Comparison of ENCODE assay signal across 18 cellular contexts in genomic region chr5:157566902-157567489, GRCh38. TPM values are rescaled to one million over a fixed set of nuclear protein-coding genes. Genes with fewer than 3 reads are reported as not detected.
DNase-seq lines count a peak whose midpoint lies in the region; ATAC-seq and TF ChIP-seq lines count a peak whose summit lies in the region.
"Had no signal": no experiment of that assay in that cellular context is flagged by ENCODE, and none has a peak within 500 bp of the region (broad histone marks: within the 10 kb centered on the region; RNA-seq: fewer than 3 reads in every experiment).

No MANE protein-coding gene starts in this region.

- no peak overlapping the region for H3K27ac Mint-ChIP-seq in T-helper 2 cell treated with Interferon-gamma antibody and Interleukin-4, amounts not matched to agents 5 μg/mL and 100 μg/mL, for 36 hours
- H3K27ac Mint-ChIP-seq: activated naive CD8-positive, alpha-beta T cell treated with anti-CD3 and anti-CD28 coated beads, Interleukin-2, amount 50 U/mL, for 24 hours had no signal

- H3K9me3 ChIP-seq in lower lobe of right lung (no peaks in the 10 kb centered on the region), prostate gland (no peaks in the 10 kb centered on the region), heart right ventricle (no peaks in the 10 kb centered on the region)
- H3K9me3 ChIP-seq: gastrocnemius medialis, SK-N-SH had no signal

- TF ChIP-seq CTCF in GM12865 (IDR thresholded peaks at IDR 0.05; ENCODE audit: insufficient read depth, low read depth, low read length, missing control alignments), result no peak
- TF ChIP-seq CTCF in lower lobe of right lung (IDR thresholded peaks at IDR 0.05), result no peak
- no peak for TF ChIP-seq CTCF in prostate gland (IDR thresholded peaks at IDR 0.05)
- TF ChIP-seq CTCF in heart right ventricle (IDR thresholded peaks at IDR 0.05), result no peak

- intact Hi-C loops in lower lobe of right lung (cut with DNase I) (no loop called here), prostate gland (cut with DNase I) (no loop called here), heart right ventricle (cut with DNase I) (loop anchor here in 1 of 10 donors (10.0 kb wide), 1 partner anchor 52 kb away; no protein-coding TSS in a partner anchor)

- DNase-seq in AML-193 (lab: John Stamatoyannopoulos, UW), result peak; percentile 24 to 44
- DNase-seq in GM12865 (ENCODE audit: low read depth), result peak; percentile 33
- no peak for DNase-seq in T-helper 2 cell treated with Interferon-gamma antibody and Interleukin-4, amounts not matched to agents 5 μg/mL and 100 μg/mL, for 36 hours (ENCODE audit: low spot score)
- DNase-seq in lower lobe of right lung, result no peak
- no peak for DNase-seq in NCI-H1930 (lab: John Stamatoyannopoulos, UW)
- no peak for DNase-seq in prostate gland (ENCODE audit: low spot score)
- DNase-seq in heart right ventricle, result no peak
- DNase-seq: activated CD8-positive, alpha-beta memory T cell treated with anti-CD3 and anti-CD28 coated beads, Interleukin-2, amount 50 U/mL, for 48 hours; activated naive CD8-positive, alpha-beta T cell treated with anti-CD3 and anti-CD28 coated beads, Interleukin-2, amount 50 U/mL, for 24 hours; central memory CD4-positive, alpha-beta T cell; DMS153; NCI-H1105 treated with DMSO at 0.1 percent for 48 hours; NCI-H2227 treated with DMSO at 0.1 percent for 48 hours; nucleus accumbens; SK-N-SH; stimulated activated naive CD4-positive, alpha-beta T cell had no signal

- H3K4me3 ChIP-seq in GM12865 (ENCODE audit: low read depth, low read length), result no peak overlapping the region
- no peak overlapping the region for H3K4me3 ChIP-seq in lower lobe of right lung
- H3K4me3 ChIP-seq in prostate gland, result no peak overlapping the region
- H3K4me3 ChIP-seq in heart right ventricle, result no peak overlapping the region
- H3K4me3 ChIP-seq: gastrocnemius medialis had no signal

- H3K36me3 Mint-ChIP-seq in T-helper 2 cell treated with Interferon-gamma antibody and Interleukin-4, amounts not matched to agents 5 μg/mL and 100 μg/mL, for 36 hours (ENCODE audit: low read depth), result peaks cover 88% of the 10 kb centered on the region

- H3K4me1 ChIP-seq in lower lobe of right lung, result peaks cover 42% of the 10 kb centered on the region
- no peaks in the 10 kb centered on the region for H3K4me1 ChIP-seq in prostate gland (replicated peaks)
- peaks cover 26 to 100% (median 64%) of the 10 kb centered on the region in 9 donors for H3K4me1 ChIP-seq in heart right ventricle

- WGBS in prostate gland, result 80% methylated on average over 6 of the region's 6 CpGs
- 82 to 83% methylated on average over 6 of the region's 6 CpGs for WGBS in heart right ventricle, 2 donors

- ATAC-seq in lower lobe of right lung (peak; percentile 48 to 57), heart right ventricle (no peak), GM21447 (IDR thresholded peaks at IDR 0.05; ENCODE audit: unreplicated experiment) (no peak)
- ATAC-seq: activated naive CD8-positive, alpha-beta T cell treated with anti-CD3 and anti-CD28 coated beads, Interleukin-2, amount 50 U/mL, for 24 hours; gastrocnemius medialis had no signal

- no peak for TF ChIP-seq POLR2A in prostate gland (IDR thresholded peaks at IDR 0.05)

- H3K27me3 Mint-ChIP-seq in T-helper 2 cell treated with Interferon-gamma antibody and Interleukin-4, amounts not matched to agents 5 μg/mL and 100 μg/mL, for 36 hours (ENCODE audit: low read depth), result no peaks in the 10 kb centered on the region

- H3K27ac ChIP-seq in lower lobe of right lung (no peak overlapping the region), prostate gland (no peak overlapping the region), heart right ventricle (peak overlapping the region in 1 of 10 donors; percentile 13)
- H3K27ac ChIP-seq: gastrocnemius medialis had no signal

- H3K36me3 ChIP-seq in lower lobe of right lung, result peaks cover 4% of the 10 kb centered on the region
- no peaks in the 10 kb centered on the region for H3K36me3 ChIP-seq in prostate gland
- H3K36me3 ChIP-seq in heart right ventricle, result peaks cover 0 to 79% (median 9%) of the 10 kb centered on the region in 9 donors
- H3K36me3 ChIP-seq: gastrocnemius medialis had no signal

- H3K27me3 ChIP-seq in lower lobe of right lung (ENCODE audit: low read depth) (no peaks in the 10 kb centered on the region), prostate gland (replicated peaks; ENCODE audit: insufficient read depth) (no peaks in the 10 kb centered on the region), heart right ventricle (no peaks in the 10 kb centered on the region)
- H3K27me3 ChIP-seq: gastrocnemius medialis had no signal

- H3K9me3 Mint-ChIP-seq in T-helper 2 cell treated with Interferon-gamma antibody and Interleukin-4, amounts not matched to agents 5 μg/mL and 100 μg/mL, for 36 hours, result no peaks in the 10 kb centered on the region
- H3K9me3 Mint-ChIP-seq: activated naive CD8-positive, alpha-beta T cell treated with anti-CD3 and anti-CD28 coated beads, Interleukin-2, amount 50 U/mL, for 24 hours had no signal

- H3K4me1 Mint-ChIP-seq in T-helper 2 cell treated with Interferon-gamma antibody and Interleukin-4, amounts not matched to agents 5 μg/mL and 100 μg/mL, for 36 hours (ENCODE audit: low read depth), result peaks cover 68% of the 10 kb centered on the region

- H3K4me3 Mint-ChIP-seq in T-helper 2 cell treated with Interferon-gamma antibody and Interleukin-4, amounts not matched to agents 5 μg/mL and 100 μg/mL, for 36 hours, result peak overlapping the region; percentile 51
- H3K4me3 Mint-ChIP-seq: activated naive CD8-positive, alpha-beta T cell treated with anti-CD3 and anti-CD28 coated beads, Interleukin-2, amount 50 U/mL, for 24 hours had no signal

RNA-seq across cellular contexts. Expression of gene ADAM19, which starts 8.6 kb away (rescaled TPM):
- 12.0 TPM for total RNA-seq in lower lobe of right lung
- total RNA-seq in prostate gland, result 1 to 10 TPM; 1.9 to 8.1 TPM
- total RNA-seq in heart right ventricle, result 10 to 100 TPM in 7 of 10 donors, 1 to 10 TPM in 3; 5.5 to 49.6 (median 28.1) TPM
- polyA plus RNA-seq in heart right ventricle, result 1 to 10 TPM; 6.4 to 8.8 TPM

Comparison
In these comparisons a context has a peak if more than half of its experiments do, and no peak if none do; other contexts are left out.
1. DNase-seq: peak in AML-193 (2 of 2) and GM12865 (single experiment); none in T-helper 2 cell treated with Interferon-gamma antibody and Interleukin-4, amounts not matched to agents 5 μg/mL and 100 μg/mL, for 36 hours (single experiment), lower lobe of right lung (single experiment), NCI-H1930 (0 of 2), prostate gland (single experiment) and heart right ventricle (0 of 2).
2. ATAC-seq: peak in lower lobe of right lung (2 of 2); none in heart right ventricle (0 of 8) and GM21447 (single experiment).